8 cellular contexts compared by ENCODE assay signal in the genomic region with DNA sequence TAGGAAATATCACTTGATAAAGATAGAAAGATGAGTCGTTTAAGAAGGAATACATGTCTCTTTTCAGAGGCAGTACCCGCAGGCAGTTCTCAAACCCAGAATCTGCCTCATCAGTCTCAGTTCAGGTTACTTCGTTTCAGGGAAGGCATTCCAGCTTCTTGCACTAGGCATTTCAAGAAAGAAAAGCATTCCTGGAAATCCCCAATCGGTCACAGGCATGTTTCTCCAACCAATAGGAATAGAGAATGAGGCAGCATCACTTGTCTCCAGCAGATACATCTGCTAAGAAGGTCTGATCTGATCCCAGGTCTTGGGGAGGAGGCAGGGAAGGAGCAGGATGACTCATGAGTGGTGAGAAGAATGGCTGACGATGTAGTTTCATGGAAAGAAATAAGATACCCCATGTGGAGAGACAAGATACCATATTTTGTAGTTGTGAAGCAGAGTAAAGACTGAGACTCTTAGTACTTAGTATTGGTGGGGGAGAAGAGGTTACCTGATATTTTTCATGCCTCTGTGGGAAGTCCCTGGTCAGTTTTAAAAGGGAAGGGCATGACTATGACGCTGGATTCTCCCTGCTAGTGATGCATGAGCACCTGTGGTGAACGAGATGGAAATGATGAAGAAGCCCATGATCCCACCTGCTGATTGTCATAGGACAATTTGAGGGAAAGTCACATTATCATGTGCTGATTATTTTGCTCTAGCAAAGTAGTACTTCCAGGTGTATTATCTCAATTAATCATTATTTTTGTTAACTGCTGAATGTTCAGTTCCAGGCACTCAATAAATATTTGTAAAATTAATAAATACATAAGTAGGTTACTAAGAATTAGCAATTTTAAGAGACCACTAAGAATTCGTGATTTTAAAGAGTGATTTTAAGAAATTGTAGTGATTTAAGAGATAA. TPM values are rescaled to one million over a fixed set of nuclear protein-coding genes. Genes with fewer than 3 reads are reported as not detected.
DNase-seq lines count a peak whose midpoint lies in the region; ATAC-seq and TF ChIP-seq lines count a peak whose summit lies in the region.

No MANE protein-coding gene starts in this region.

- no peak overlapping the region for H4K8ac ChIP-seq in mesendoderm (ENCODE audit: low read depth, low read length)

- no peak overlapping the region for H3K23ac ChIP-seq in mesendoderm (ENCODE audit: low read length)

- H2AK5ac ChIP-seq in mesendoderm (ENCODE audit: low read length), result no peak overlapping the region

- H4K5ac ChIP-seq in mesendoderm (ENCODE audit: low read length), result no peak overlapping the region

- H3K36me3 Mint-ChIP-seq in activated CD4-positive, alpha-beta T cell treated with anti-CD3 and anti-CD28 coated beads, Interleukin-2, amount 10 ng/mL, durations not matched to agents 24 days and 14 days (ENCODE audit: low read depth), result no peaks in the 10 kb centered on the region
- no peaks in the 10 kb centered on the region for H3K36me3 Mint-ChIP-seq in endodermal cell (ENCODE audit: low read depth)

- WGBS in endodermal cell (ENCODE audit: insufficient coverage in 1 of 2, insufficient read length in 1 of 2), 2 experiments, result 30 to 31% methylated on average over 7 to 8 of the region's 8 CpGs
- WGBS in mesendoderm (ENCODE audit: extremely low coverage, insufficient coverage, low lambda C conversion rate), result 100% methylated on average over 1 of the region's 8 CpGs

- intact Hi-C loops in activated CD4-positive, alpha-beta T cell treated with anti-CD3 and anti-CD28 coated beads, Interleukin-2, amount 10 ng/mL, durations not matched to agents 24 days and 14 days (cut with micrococcal nuclease), result loop anchor here (1.0 to 10.0 kb wide), 2 partner anchors 13 to 55 kb away; partner anchors contain the start of gene HLA-DQB1

- H3K36me3 ChIP-seq in endodermal cell (ENCODE audit: control insufficient read depth, insufficient read depth, low read length) (no peaks in the 10 kb centered on the region), mesendoderm (ENCODE audit: control insufficient read depth, insufficient read depth, low read length) (no peaks in the 10 kb centered on the region)

- TF ChIP-seq CTCF in AG04449 (IDR thresholded peaks at IDR 0.05; ENCODE audit: insufficient read depth, low read length, missing control alignments), result no peak
- no peak for TF ChIP-seq CTCF in endodermal cell (conservative IDR thresholded peaks at IDR 0.05)

- no peak overlapping the region for H3K27ac ChIP-seq in endodermal cell (ENCODE audit: low read depth, low read length)
- no peak overlapping the region for H3K27ac ChIP-seq in mesendoderm (ENCODE audit: low read depth, low read length)

- H3K4me1 ChIP-seq in endodermal cell (ENCODE audit: control insufficient read depth, insufficient read depth, low read length), result no peaks in the 10 kb centered on the region
- H3K4me1 ChIP-seq in mesendoderm (ENCODE audit: control insufficient read depth, low read depth, low read length), result no peaks in the 10 kb centered on the region

- H2BK5ac ChIP-seq in mesendoderm (ENCODE audit: low read length), result no peak overlapping the region

- H3K9me3 ChIP-seq in endodermal cell (ENCODE audit: control insufficient read depth, low read length), result peaks cover 7% of the 10 kb centered on the region

- H3K9ac ChIP-seq in endodermal cell (ENCODE audit: extremely low read depth, low read length, poor library complexity, severe bottlenecking), result no peak overlapping the region
- no peak overlapping the region for H3K9ac ChIP-seq in mesendoderm (ENCODE audit: low read length)

- peaks cover 6% of the 10 kb centered on the region for H3K9me3 Mint-ChIP-seq in activated CD4-positive, alpha-beta T cell treated with anti-CD3 and anti-CD28 coated beads, Interleukin-2, amount 10 ng/mL, durations not matched to agents 24 days and 14 days
- peaks cover 8% of the 10 kb centered on the region for H3K9me3 Mint-ChIP-seq in endodermal cell

- peak; percentile 93 for ATAC-seq in GM18498 (IDR thresholded peaks at IDR 0.05; ENCODE audit: unreplicated experiment)
- ATAC-seq in HG02798 (IDR thresholded peaks at IDR 0.05; ENCODE audit: poor library complexity, unreplicated experiment), result peak; percentile 92

- no peak overlapping the region for H2BK120ac ChIP-seq in mesendoderm (ENCODE audit: low read depth, low read length)

- POLR2A ChIA-PET in AG04449 (lab: Yijun Ruan, JAX), result no interaction called here

- H3K27me3 ChIP-seq in endodermal cell (ENCODE audit: control insufficient read depth, insufficient read depth, low read length, poor library complexity, severe bottlenecking), result no peaks in the 10 kb centered on the region
- no peaks in the 10 kb centered on the region for H3K27me3 ChIP-seq in mesendoderm (ENCODE audit: insufficient read depth, low read length, poor library complexity)

- H3K4me3 ChIP-seq in AG04449 (ENCODE audit: low read depth, low read length) (no peak overlapping the region), endodermal cell (ENCODE audit: low read length) (peak overlapping the region; percentile 47), mesendoderm (ENCODE audit: low read length) (no peak overlapping the region)

- H3K79me2 ChIP-seq in mesendoderm (ENCODE audit: control insufficient read depth, insufficient read depth, low read length), result no peaks in the 10 kb centered on the region

- DNase-seq in AG04449 (ENCODE audit: low read depth, low spot score) (peak; percentile 74), NCI-H187 treated with DMSO at 0.1 percent for 48 hours (lab: John Stamatoyannopoulos, UW) (peak; percentile 20), endodermal cell (peak; percentile 95), mesendoderm (peak; percentile 98), stromal cell of bone marrow (ENCODE audit: low read depth) (peak; percentile 91)
- DNase-seq in activated CD4-positive, alpha-beta T cell treated with anti-CD3 and anti-CD28 coated beads, Interleukin-2, amount 10 ng/mL, durations not matched to agents 24 days and 14 days, result peak; percentile 89

- H2BK15ac ChIP-seq in mesendoderm (replicated peaks; ENCODE audit: low read depth), result no peak overlapping the region

- H3K27me3 Mint-ChIP-seq in activated CD4-positive, alpha-beta T cell treated with anti-CD3 and anti-CD28 coated beads, Interleukin-2, amount 10 ng/mL, durations not matched to agents 24 days and 14 days, result peaks cover 12% of the 10 kb centered on the region
- H3K27me3 Mint-ChIP-seq in endodermal cell (ENCODE audit: insufficient read depth), result peaks cover 6% of the 10 kb centered on the region

- CTCF ChIA-PET in AG04449 (lab: Yijun Ruan, JAX), result no interaction called here

- H3K4me2 ChIP-seq in mesendoderm (ENCODE audit: low read length), result no peak overlapping the region

- H3K4ac ChIP-seq in mesendoderm (ENCODE audit: low read depth, low read length), result no peak overlapping the region

- peaks cover 7% of the 10 kb centered on the region for H3K4me1 Mint-ChIP-seq in activated CD4-positive, alpha-beta T cell treated with anti-CD3 and anti-CD28 coated beads, Interleukin-2, amount 10 ng/mL, durations not matched to agents 24 days and 14 days
- no peaks in the 10 kb centered on the region for H3K4me1 Mint-ChIP-seq in endodermal cell

- H3K4me3 Mint-ChIP-seq in activated CD4-positive, alpha-beta T cell treated with anti-CD3 and anti-CD28 coated beads, Interleukin-2, amount 10 ng/mL, durations not matched to agents 24 days and 14 days, result no peak overlapping the region
- H3K4me3 Mint-ChIP-seq in endodermal cell, result no peak overlapping the region

- no peaks in the 10 kb centered on the region for H3K79me1 ChIP-seq in mesendoderm (ENCODE audit: low read length)

- H3K27ac Mint-ChIP-seq in activated CD4-positive, alpha-beta T cell treated with anti-CD3 and anti-CD28 coated beads, Interleukin-2, amount 10 ng/mL, durations not matched to agents 24 days and 14 days, result no peak overlapping the region
- H3K27ac Mint-ChIP-seq in endodermal cell, result no peak overlapping the region

- no peak overlapping the region for H3K18ac ChIP-seq in mesendoderm (ENCODE audit: low read length)

- H3K56ac ChIP-seq in mesendoderm (ENCODE audit: low read length), result no peak overlapping the region

RNA-seq across cellular contexts. Expression of gene HLA-DRB1, which starts 20.3 kb away (rescaled TPM):
- 14.2 and 15.0 TPM in 2 replicates for total RNA-seq in activated CD4-positive, alpha-beta T cell treated with anti-CD3 and anti-CD28 coated beads, Interleukin-2, amount 10 ng/mL, durations not matched to agents 24 days and 14 days
- total RNA-seq in endodermal cell, result 10 to 100 TPM in 1 of 2 donors, 1 to 10 TPM in 1; 9.9 to 14.6 TPM
- 9.0 TPM for polyA plus RNA-seq in endodermal cell (2013, experiment 1 of 2)
- 7.6 TPM for polyA plus RNA-seq in endodermal cell (2013, experiment 2 of 2)
- 2.2 TPM for polyA plus RNA-seq in mesendoderm (2013, experiment 1 of 2)
- polyA plus RNA-seq in mesendoderm (2013, experiment 2 of 2), result 2.2 TPM

RNA-seq across cellular contexts. Expression of gene HLA-DQA1, which starts 27.2 kb away (rescaled TPM):
- total RNA-seq in activated CD4-positive, alpha-beta T cell treated with anti-CD3 and anti-CD28 coated beads, Interleukin-2, amount 10 ng/mL, durations not matched to agents 24 days and 14 days, result 3.6 and 4.0 TPM in 2 replicates
- total RNA-seq in endodermal cell, result under 1 TPM in 1 of 2 donors, not detected in 1; 0.97 TPM
- 0.25 TPM for polyA plus RNA-seq in endodermal cell (2013, experiment 1 of 2)
- not detected for polyA plus RNA-seq in endodermal cell (2013, experiment 2 of 2)
- 0.07 TPM for polyA plus RNA-seq in mesendoderm (2013, experiment 1 of 2)
- polyA plus RNA-seq in mesendoderm (2013, experiment 2 of 2), result not detected

RNA-seq across cellular contexts. Expression of gene HLA-DQB1, which starts 56.5 kb away (rescaled TPM):
- total RNA-seq in activated CD4-positive, alpha-beta T cell treated with anti-CD3 and anti-CD28 coated beads, Interleukin-2, amount 10 ng/mL, durations not matched to agents 24 days and 14 days, result 1.5 and 1.6 TPM in 2 replicates
- 10 to 100 TPM in 1 of 2 donors, 1 to 10 TPM in 1; 2.2 to 11.1 TPM for total RNA-seq in endodermal cell
- polyA plus RNA-seq in endodermal cell (2013, experiment 1 of 2), result 4.8 TPM
- 5.9 TPM for polyA plus RNA-seq in endodermal cell (2013, experiment 2 of 2)
- 0.66 TPM for polyA plus RNA-seq in mesendoderm (2013, experiment 1 of 2)
- 0.63 TPM for polyA plus RNA-seq in mesendoderm (2013, experiment 2 of 2)

Comparison
In these comparisons a context has a peak if more than half of its experiments do, and no peak if none do; other contexts are left out.
1. DNase-seq: peak in every context shown above with its lines; median percentile 98 in mesendoderm; 95 in endodermal cell; 91 in stromal cell of bone marrow; 89 in activated CD4-positive, alpha-beta T cell treated with anti-CD3 and anti-CD28 coated beads, Interleukin-2, amount 10 ng/mL, durations not matched to agents 24 days and 14 days; 74 in AG04449; 20 in NCI-H187 treated with DMSO at 0.1 percent for 48 hours.